Comparison of ENCODE assay signal across 1 cellular context in the genomic region with DNA sequence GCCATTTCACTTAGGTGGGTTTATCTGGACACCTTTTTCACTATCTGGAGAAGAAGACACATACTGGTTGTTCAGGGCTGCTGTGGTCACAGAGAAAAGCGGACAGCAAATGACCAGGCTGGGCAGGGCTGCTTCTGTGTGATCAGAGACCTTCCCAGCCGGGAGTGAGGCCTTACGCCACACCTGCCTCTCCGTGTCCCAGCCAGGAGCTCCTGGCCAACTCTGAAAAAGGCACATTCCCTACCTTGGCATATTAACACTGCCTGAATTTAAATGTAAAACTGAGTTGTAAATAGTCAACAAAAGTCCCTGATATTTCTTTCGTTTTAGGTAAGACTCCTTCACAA.
TF ChIP-seq lines count a peak whose summit lies in the region.

No MANE protein-coding gene starts in this region.

TF ChIP-seq in HepG2, 621 proteins besides CTCF, POLR2A, EP300 and RAD21:
- TF ChIP-seq ZNF572 (CRISPR knock-in tag; IDR thresholded peaks at IDR 0.05) (no peak), MAZ (IDR thresholded peaks at IDR 0.05; ENCODE audit: borderline replicate concordance, low read depth, low read length) (no peak), MAZ (CRISPR knock-in tag; IDR thresholded peaks at IDR 0.05; ENCODE audit: low read depth) (no peak), KDM1A (CRISPR knock-in tag; IDR thresholded peaks at IDR 0.05) (no peak), GZF1 (CRISPR knock-in tag; IDR thresholded peaks at IDR 0.05) (no peak), ZNF251 (CRISPR knock-in tag; IDR thresholded peaks at IDR 0.05) (no peak), ZNF589 (CRISPR knock-in tag; conservative IDR thresholded peaks at IDR 0.05) (no peak), ZFP90 (CRISPR knock-in tag; IDR thresholded peaks at IDR 0.05; ENCODE audit: borderline replicate concordance) (no peak)
- TF ChIP-seq, protein P1, sequence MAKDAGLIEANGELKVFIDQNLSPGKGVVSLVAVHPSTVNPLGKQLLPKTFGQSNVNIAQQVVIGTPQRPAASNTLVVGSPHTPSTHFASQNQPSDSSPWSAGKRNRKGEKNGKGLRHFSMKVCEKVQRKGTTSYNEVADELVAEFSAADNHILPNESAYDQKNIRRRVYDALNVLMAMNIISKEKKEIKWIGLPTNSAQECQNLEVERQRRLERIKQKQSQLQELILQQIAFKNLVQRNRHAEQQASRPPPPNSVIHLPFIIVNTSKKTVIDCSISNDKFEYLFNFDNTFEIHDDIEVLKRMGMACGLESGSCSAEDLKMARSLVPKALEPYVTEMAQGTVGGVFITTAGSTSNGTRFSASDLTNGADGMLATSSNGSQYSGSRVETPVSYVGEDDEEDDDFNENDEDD (CRISPR knock-in tag; IDR thresholded peaks at IDR 0.05; ENCODE audit: borderline replicate concordance), result no peak
